In the genomic region with DNA sequence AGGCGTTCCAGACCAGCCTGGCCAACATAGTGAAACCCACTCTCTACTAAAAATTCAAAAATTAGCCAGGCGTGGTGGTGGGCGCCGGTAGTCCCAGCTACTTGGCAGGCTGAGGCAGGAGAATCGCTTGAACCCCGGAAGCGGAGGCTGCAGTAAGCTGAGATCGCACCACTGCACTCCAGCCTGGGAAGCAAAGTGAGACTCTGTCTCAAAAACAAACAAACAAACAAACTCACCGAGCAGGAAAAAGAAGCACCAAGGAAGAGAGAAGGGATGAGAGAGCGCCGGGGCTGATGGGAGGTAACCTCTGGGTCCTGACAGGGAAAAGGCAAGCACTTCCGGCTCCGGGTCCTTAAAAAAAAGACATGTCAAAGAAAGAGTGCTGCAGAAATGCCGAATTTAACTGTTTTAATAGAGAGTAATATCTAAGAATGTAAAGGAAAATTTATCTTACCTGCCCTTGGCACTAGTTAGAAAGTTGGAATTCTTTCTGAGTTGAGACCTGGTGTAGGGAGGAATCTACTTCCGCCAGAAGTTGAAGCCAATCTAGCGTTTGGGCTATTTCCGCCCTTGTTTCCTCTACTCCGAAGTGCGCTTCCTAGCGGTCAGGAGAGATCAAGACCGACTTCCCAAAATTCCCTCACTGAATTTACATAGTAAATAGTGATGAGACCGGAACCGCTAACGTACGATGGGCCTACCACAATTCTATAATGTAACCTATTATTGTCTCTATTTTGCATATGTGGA, we compare ENCODE assay signal across 1 cellular context.
TF ChIP-seq lines count a peak whose summit lies in the region.

No MANE protein-coding gene starts in this region.

TF ChIP-seq in HepG2, 621 proteins besides CTCF, POLR2A, EP300 and RAD21 (continued from another document and continues in another):
- TF ChIP-seq, protein P1, sequence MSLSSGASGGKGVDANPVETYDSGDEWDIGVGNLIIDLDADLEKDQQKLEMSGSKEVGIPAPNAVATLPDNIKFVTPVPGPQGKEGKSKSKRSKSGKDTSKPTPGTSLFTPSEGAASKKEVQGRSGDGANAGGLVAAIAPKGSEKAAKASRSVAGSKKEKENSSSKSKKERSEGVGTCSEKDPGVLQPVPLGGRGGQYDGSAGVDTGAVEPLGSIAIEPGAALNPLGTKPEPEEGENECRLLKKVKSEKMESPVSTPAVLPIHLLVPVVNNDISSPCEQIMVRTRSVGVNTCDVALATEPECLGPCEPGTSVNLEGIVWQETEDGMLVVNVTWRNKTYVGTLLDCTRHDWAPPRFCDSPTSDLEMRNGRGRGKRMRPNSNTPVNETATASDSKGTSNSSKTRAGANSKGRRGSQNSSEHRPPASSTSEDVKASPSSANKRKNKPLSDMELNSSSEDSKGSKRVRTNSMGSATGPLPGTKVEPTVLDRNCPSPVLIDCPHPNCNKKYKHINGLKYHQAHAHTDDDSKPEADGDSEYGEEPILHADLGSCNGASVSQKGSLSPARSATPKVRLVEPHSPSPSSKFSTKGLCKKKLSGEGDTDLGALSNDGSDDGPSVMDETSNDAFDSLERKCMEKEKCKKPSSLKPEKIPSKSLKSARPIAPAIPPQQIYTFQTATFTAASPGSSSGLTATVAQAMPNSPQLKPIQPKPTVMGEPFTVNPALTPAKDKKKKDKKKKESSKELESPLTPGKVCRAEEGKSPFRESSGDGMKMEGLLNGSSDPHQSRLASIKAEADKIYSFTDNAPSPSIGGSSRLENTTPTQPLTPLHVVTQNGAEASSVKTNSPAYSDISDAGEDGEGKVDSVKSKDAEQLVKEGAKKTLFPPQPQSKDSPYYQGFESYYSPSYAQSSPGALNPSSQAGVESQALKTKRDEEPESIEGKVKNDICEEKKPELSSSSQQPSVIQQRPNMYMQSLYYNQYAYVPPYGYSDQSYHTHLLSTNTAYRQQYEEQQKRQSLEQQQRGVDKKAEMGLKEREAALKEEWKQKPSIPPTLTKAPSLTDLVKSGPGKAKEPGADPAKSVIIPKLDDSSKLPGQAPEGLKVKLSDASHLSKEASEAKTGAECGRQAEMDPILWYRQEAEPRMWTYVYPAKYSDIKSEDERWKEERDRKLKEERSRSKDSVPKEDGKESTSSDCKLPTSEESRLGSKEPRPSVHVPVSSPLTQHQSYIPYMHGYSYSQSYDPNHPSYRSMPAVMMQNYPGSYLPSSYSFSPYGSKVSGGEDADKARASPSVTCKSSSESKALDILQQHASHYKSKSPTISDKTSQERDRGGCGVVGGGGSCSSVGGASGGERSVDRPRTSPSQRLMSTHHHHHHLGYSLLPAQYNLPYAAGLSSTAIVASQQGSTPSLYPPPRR (CRISPR knock-in tag; IDR thresholded peaks at IDR 0.05; ENCODE audit: borderline replicate concordance): 0 out of 2 replicates have a peak, but pooled peaks have one; percentile 1
- TF ChIP-seq KMT2B (CRISPR knock-in tag; IDR thresholded peaks at IDR 0.05) (peak; percentile 70), ZNF780A (CRISPR knock-in tag; IDR thresholded peaks at IDR 0.05) (no peak), ZNF382 (CRISPR knock-in tag; IDR thresholded peaks at IDR 0.05; ENCODE audit: borderline replicate concordance) (no peak), KAT8 (CRISPR knock-in tag; IDR thresholded peaks at IDR 0.05) (peak; percentile 96), SALL2 (CRISPR knock-in tag; IDR thresholded peaks at IDR 0.05) (no peak), PPARG (CRISPR knock-in tag; conservative IDR thresholded peaks at IDR 0.05) (no peak), CREB1 (IDR thresholded peaks at IDR 0.05) (0 out of 2 replicates have a peak, but pooled peaks have one; percentile 14), CREB1 (CRISPR knock-in tag; IDR thresholded peaks at IDR 0.05) (peak; percentile 73), ZFY (CRISPR knock-in tag; IDR thresholded peaks at IDR 0.05) (peak; percentile 62), ZNF546 (CRISPR knock-in tag; conservative IDR thresholded peaks at IDR 0.05) (0 out of 2 replicates have a peak, but pooled peaks have one; percentile 63), RXRA (CRISPR knock-in tag; IDR thresholded peaks at IDR 0.05) (no peak), SOX13 (IDR thresholded peaks at IDR 0.05) (no peak), SOX13 (CRISPR knock-in tag; conservative IDR thresholded peaks at IDR 0.05 in 1 of 2, IDR thresholded peaks at IDR 0.05 in 1 of 2) (no peak), ZEB1 (IDR thresholded peaks at IDR 0.05; ENCODE audit: insufficient replicate concordance, low read depth) (peak; percentile 54), ARHGAP35 (CRISPR knock-in tag; IDR thresholded peaks at IDR 0.05; ENCODE audit: borderline replicate concordance) (no peak), TAF1 (CRISPR knock-in tag; IDR thresholded peaks at IDR 0.05) (no peak), ELF4 (CRISPR knock-in tag; IDR thresholded peaks at IDR 0.05; ENCODE audit: borderline replicate concordance) (peak; percentile 98), NFYB (CRISPR knock-in tag; IDR thresholded peaks at IDR 0.05) (no peak), ZBTB7A (CRISPR knock-in tag; IDR thresholded peaks at IDR 0.05) (no peak), ZBTB1 (CRISPR knock-in tag; IDR thresholded peaks at IDR 0.05; ENCODE audit: borderline replicate concordance) (no peak), FOXP1 (IDR thresholded peaks at IDR 0.05) (no peak), FOXP1 (CRISPR knock-in tag; IDR thresholded peaks at IDR 0.05) (peak; percentile 31; the same call in 1 of the 2 replicates), GABPA (IDR thresholded peaks at IDR 0.05; ENCODE audit: low read depth, low read length) (peak; percentile 68), GABPA (CRISPR knock-in tag; IDR thresholded peaks at IDR 0.05; ENCODE audit: low read depth) (peak; percentile 95), HNF4A (CRISPR knock-in tag; IDR thresholded peaks at IDR 0.05) (0 out of 2 replicates have a peak, but pooled peaks have one; percentile 2), ZNF263 (CRISPR knock-in tag; IDR thresholded peaks at IDR 0.05) (peak; percentile 50; the same call in 1 of the 2 replicates), SP2 (CRISPR knock-in tag; IDR thresholded peaks at IDR 0.05) (no peak; the same call in 1 of the 2 replicates), IKZF4 (CRISPR knock-in tag; IDR thresholded peaks at IDR 0.05; ENCODE audit: borderline replicate concordance, low read depth, not compliant biosample characterization) (no peak), ATF1 (CRISPR knock-in tag; IDR thresholded peaks at IDR 0.05) (peak; percentile 60; the same call in 1 of the 2 replicates), NFIC (IDR thresholded peaks at IDR 0.05; ENCODE audit: low read length) (no peak; the same call in 1 of the 2 replicates), ZNF331 (CRISPR knock-in tag; IDR thresholded peaks at IDR 0.05) (no peak; the same call in 1 of the 2 replicates), ATAD3A (CRISPR knock-in tag; IDR thresholded peaks at IDR 0.05) (no peak), RBFOX2 (IDR thresholded peaks at IDR 0.05; ENCODE audit: low read depth, low read length) (0 out of 2 replicates have a peak, but pooled peaks have one; percentile 24), PAWR (CRISPR knock-in tag; IDR thresholded peaks at IDR 0.05; ENCODE audit: borderline replicate concordance) (no peak), MAFG (CRISPR knock-in tag; IDR thresholded peaks at IDR 0.05) (no peak), TGIF2 (CRISPR knock-in tag; IDR thresholded peaks at IDR 0.05) (peak; percentile 63; the same call in 1 of the 2 replicates), IRF2 (CRISPR knock-in tag; IDR thresholded peaks at IDR 0.05) (peak; percentile 77), ZKSCAN8 (CRISPR knock-in tag; IDR thresholded peaks at IDR 0.05; ENCODE audit: borderline replicate concordance) (no peak), ZNF484 (CRISPR knock-in tag; IDR thresholded peaks at IDR 0.05; ENCODE audit: borderline replicate concordance, low read depth) (no peak), POLR2G (IDR thresholded peaks at IDR 0.05; ENCODE audit: low read depth, low read length) (peak; percentile 59), ZNF776 (CRISPR knock-in tag; IDR thresholded peaks at IDR 0.05) (no peak)
- TF ChIP-seq, protein P2, sequence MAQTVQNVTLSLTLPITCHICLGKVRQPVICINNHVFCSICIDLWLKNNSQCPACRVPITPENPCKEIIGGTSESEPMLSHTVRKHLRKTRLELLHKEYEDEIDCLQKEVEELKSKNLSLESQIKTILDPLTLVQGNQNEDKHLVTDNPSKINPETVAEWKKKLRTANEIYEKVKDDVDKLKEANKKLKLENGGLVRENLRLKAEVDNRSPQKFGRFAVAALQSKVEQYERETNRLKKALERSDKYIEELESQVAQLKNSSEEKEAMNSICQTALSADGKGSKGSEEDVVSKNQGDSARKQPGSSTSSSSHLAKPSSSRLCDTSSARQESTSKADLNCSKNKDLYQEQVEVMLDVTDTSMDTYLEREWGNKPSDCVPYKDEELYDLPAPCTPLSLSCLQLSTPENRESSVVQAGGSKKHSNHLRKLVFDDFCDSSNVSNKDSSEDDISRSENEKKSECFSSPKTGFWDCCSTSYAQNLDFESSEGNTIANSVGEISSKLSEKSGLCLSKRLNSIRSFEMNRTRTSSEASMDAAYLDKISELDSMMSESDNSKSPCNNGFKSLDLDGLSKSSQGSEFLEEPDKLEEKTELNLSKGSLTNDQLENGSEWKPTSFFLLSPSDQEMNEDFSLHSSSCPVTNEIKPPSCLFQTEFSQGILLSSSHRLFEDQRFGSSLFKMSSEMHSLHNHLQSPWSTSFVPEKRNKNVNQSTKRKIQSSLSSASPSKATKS (CRISPR knock-in tag; IDR thresholded peaks at IDR 0.05): no peak
- TF ChIP-seq, protein P3, sequence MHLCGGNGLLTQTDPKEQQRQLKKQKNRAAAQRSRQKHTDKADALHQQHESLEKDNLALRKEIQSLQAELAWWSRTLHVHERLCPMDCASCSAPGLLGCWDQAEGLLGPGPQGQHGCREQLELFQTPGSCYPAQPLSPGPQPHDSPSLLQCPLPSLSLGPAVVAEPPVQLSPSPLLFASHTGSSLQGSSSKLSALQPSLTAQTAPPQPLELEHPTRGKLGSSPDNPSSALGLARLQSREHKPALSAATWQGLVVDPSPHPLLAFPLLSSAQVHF (CRISPR knock-in tag; IDR thresholded peaks at IDR 0.05): no peak
- TF ChIP-seq, protein P4, sequence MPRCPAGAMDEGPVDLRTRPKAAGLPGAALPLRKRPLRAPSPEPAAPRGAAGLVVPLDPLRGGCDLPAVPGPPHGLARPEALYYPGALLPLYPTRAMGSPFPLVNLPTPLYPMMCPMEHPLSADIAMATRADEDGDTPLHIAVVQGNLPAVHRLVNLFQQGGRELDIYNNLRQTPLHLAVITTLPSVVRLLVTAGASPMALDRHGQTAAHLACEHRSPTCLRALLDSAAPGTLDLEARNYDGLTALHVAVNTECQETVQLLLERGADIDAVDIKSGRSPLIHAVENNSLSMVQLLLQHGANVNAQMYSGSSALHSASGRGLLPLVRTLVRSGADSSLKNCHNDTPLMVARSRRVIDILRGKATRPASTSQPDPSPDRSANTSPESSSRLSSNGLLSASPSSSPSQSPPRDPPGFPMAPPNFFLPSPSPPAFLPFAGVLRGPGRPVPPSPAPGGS (CRISPR knock-in tag; IDR thresholded peaks at IDR 0.05): no peak
- TF ChIP-seq, protein P5, sequence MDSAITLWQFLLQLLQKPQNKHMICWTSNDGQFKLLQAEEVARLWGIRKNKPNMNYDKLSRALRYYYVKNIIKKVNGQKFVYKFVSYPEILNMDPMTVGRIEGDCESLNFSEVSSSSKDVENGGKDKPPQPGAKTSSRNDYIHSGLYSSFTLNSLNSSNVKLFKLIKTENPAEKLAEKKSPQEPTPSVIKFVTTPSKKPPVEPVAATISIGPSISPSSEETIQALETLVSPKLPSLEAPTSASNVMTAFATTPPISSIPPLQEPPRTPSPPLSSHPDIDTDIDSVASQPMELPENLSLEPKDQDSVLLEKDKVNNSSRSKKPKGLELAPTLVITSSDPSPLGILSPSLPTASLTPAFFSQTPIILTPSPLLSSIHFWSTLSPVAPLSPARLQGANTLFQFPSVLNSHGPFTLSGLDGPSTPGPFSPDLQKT (CRISPR knock-in tag; IDR thresholded peaks at IDR 0.05; ENCODE audit: borderline replicate concordance): peak; percentile 37; the same call in 1 of the 2 replicates
- TF ChIP-seq, protein P6, sequence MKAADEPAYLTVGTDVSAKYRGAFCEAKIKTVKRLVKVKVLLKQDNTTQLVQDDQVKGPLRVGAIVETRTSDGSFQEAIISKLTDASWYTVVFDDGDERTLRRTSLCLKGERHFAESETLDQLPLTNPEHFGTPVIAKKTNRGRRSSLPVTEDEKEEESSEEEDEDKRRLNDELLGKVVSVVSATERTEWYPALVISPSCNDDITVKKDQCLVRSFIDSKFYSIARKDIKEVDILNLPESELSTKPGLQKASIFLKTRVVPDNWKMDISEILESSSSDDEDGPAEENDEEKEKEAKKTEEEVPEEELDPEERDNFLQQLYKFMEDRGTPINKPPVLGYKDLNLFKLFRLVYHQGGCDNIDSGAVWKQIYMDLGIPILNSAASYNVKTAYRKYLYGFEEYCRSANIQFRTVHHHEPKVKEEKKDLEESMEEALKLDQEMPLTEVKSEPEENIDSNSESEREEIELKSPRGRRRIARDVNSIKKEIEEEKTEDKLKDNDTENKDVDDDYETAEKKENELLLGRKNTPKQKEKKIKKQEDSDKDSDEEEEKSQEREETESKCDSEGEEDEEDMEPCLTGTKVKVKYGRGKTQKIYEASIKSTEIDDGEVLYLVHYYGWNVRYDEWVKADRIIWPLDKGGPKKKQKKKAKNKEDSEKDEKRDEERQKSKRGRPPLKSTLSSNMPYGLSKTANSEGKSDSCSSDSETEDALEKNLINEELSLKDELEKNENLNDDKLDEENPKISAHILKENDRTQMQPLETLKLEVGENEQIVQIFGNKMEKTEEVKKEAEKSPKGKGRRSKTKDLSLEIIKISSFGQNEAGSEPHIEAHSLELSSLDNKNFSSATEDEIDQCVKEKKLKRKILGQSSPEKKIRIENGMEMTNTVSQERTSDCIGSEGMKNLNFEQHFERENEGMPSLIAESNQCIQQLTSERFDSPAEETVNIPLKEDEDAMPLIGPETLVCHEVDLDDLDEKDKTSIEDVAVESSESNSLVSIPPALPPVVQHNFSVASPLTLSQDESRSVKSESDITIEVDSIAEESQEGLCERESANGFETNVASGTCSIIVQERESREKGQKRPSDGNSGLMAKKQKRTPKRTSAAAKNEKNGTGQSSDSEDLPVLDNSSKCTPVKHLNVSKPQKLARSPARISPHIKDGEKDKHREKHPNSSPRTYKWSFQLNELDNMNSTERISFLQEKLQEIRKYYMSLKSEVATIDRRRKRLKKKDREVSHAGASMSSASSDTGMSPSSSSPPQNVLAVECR (CRISPR knock-in tag; IDR thresholded peaks at IDR 0.05; ENCODE audit: borderline replicate concordance): peak; percentile 73; the same call in 1 of the 2 replicates
- TF ChIP-seq, protein P7, sequence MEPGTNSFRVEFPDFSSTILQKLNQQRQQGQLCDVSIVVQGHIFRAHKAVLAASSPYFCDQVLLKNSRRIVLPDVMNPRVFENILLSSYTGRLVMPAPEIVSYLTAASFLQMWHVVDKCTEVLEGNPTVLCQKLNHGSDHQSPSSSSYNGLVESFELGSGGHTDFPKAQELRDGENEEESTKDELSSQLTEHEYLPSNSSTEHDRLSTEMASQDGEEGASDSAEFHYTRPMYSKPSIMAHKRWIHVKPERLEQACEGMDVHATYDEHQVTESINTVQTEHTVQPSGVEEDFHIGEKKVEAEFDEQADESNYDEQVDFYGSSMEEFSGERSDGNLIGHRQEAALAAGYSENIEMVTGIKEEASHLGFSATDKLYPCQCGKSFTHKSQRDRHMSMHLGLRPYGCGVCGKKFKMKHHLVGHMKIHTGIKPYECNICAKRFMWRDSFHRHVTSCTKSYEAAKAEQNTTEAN (CRISPR knock-in tag; conservative IDR thresholded peaks at IDR 0.05): no peak
